8 cellular contexts compared by ENCODE assay signal in genomic region chrX:79270401-79270800, GRCh38.
A peak's percentile ranks its signal among the peaks of the same experiment; 100 is the strongest.
DNase-seq lines count a peak whose midpoint lies in the region; ATAC-seq and TF ChIP-seq lines count a peak whose summit lies in the region.

No MANE protein-coding gene starts in this region.

- H3K36me3 Mint-ChIP-seq in activated CD4-positive, alpha-beta memory T cell treated with anti-CD3 and anti-CD28 coated beads, Interleukin-2, amount 10 ng/mL, durations not matched to agents 7 days and 5 days (ENCODE audit: low read depth) = no peaks in the 10 kb centered on the region
- H3K36me3 Mint-ChIP-seq in glutamatergic neuron (ENCODE audit: unreplicated experiment) = no peaks in the 10 kb centered on the region

- CTCF ChIA-PET in activated CD4-positive, alpha-beta memory T cell treated with anti-CD3 and anti-CD28 coated beads, Interleukin-2, amount 10 ng/mL, durations not matched to agents 7 days and 5 days (lab: Charles Lee) = interaction anchor here (0.5 to 1.6 kb wide), 12 partner anchors 14 to 715 kb away, joined by 3 to 11 read pairs (median 3); no protein-coding TSS in a partner anchor

- POLR2A ChIA-PET in activated CD4-positive, alpha-beta memory T cell treated with anti-CD3 and anti-CD28 coated beads, Interleukin-2, amount 10 ng/mL, durations not matched to agents 7 days and 5 days (lab: Charles Lee) = interaction anchor here (0.7 to 1.4 kb wide), 3 partner anchors 11 to 136 kb away, joined by 4 read pairs; no protein-coding TSS in a partner anchor

- H3K9me3 Mint-ChIP-seq in activated CD4-positive, alpha-beta memory T cell treated with anti-CD3 and anti-CD28 coated beads, Interleukin-2, amount 10 ng/mL, durations not matched to agents 7 days and 5 days = no peaks in the 10 kb centered on the region
- H3K9me3 Mint-ChIP-seq in glutamatergic neuron (ENCODE audit: unreplicated experiment) = no peaks in the 10 kb centered on the region

- H3K4me3 ChIP-seq in DOHH2 (ENCODE audit: low read length) = no peak overlapping the region
- no peak overlapping the region for H3K4me3 ChIP-seq in Jurkat, Clone E6-1 (ENCODE audit: low read length)

- H4K20me1 ChIP-seq in DOHH2 (ENCODE audit: control insufficient read depth, insufficient read depth, low read depth, low read length) = no peaks in the 10 kb centered on the region

- peaks cover 10% of the 10 kb centered on the region; the same call in 1 of the 2 replicates for H3K4me1 ChIP-seq in DOHH2 (ENCODE audit: control insufficient read depth, low read length)

- no peak overlapping the region for H3K27ac ChIP-seq in DOHH2 (ENCODE audit: low read depth, low read length)

- no peaks in the 10 kb centered on the region for H3K36me3 ChIP-seq in DOHH2 (ENCODE audit: control insufficient read depth, low read length)

- no peaks in the 10 kb centered on the region for H3K27me3 ChIP-seq in DOHH2 (ENCODE audit: control insufficient read depth, low read length)

- no peaks in the 10 kb centered on the region for H3K79me2 ChIP-seq in DOHH2 (ENCODE audit: control insufficient read depth, low read length)

- DNase-seq in Jurkat, Clone E6-1 (ENCODE audit: low read depth, low spot score) = peak; percentile 88
- peak; percentile 77 for DNase-seq in activated CD4-positive, alpha-beta memory T cell treated with anti-CD3 and anti-CD28 coated beads, Interleukin-2, amount 10 ng/mL, durations not matched to agents 7 days and 5 days
- DNase-seq in glutamatergic neuron (peak; percentile 38), AG08396 (ENCODE audit: low spot score) (no peak), SIG-M5 (lab: John Stamatoyannopoulos, UW) (no peak)
- DNase-seq in stimulated activated CD4-positive, alpha-beta T cell treated with anti-CD3 and anti-CD28 coated beads, TNF-alpha, amount 100 ng/mL, for 1 hour (ENCODE audit: low read depth in 3 of 3, low spot score in 1 of 3) = peak; percentile 31 to 52 (median 45)

- H3K9me2 ChIP-seq in DOHH2 (replicated peaks; ENCODE audit: control insufficient read depth, low read length) = no peaks in the 10 kb centered on the region

- H3K4me1 Mint-ChIP-seq in activated CD4-positive, alpha-beta memory T cell treated with anti-CD3 and anti-CD28 coated beads, Interleukin-2, amount 10 ng/mL, durations not matched to agents 7 days and 5 days = peaks cover 40% of the 10 kb centered on the region
- no peaks in the 10 kb centered on the region for H3K4me1 Mint-ChIP-seq in glutamatergic neuron (ENCODE audit: low read depth, unreplicated experiment)

- peak; percentile 95 for ATAC-seq in GM21423 (IDR thresholded peaks at IDR 0.05; ENCODE audit: unreplicated experiment)

- H3K27me3 Mint-ChIP-seq in activated CD4-positive, alpha-beta memory T cell treated with anti-CD3 and anti-CD28 coated beads, Interleukin-2, amount 10 ng/mL, durations not matched to agents 7 days and 5 days = no peaks in the 10 kb centered on the region
- no peaks in the 10 kb centered on the region for H3K27me3 Mint-ChIP-seq in glutamatergic neuron (ENCODE audit: unreplicated experiment)

- no peak overlapping the region for H3K4me3 Mint-ChIP-seq in activated CD4-positive, alpha-beta memory T cell treated with anti-CD3 and anti-CD28 coated beads, Interleukin-2, amount 10 ng/mL, durations not matched to agents 7 days and 5 days
- H3K4me3 Mint-ChIP-seq in glutamatergic neuron (ENCODE audit: unreplicated experiment) = no peak overlapping the region

- TF ChIP-seq CTCF in DOHH2 (IDR thresholded peaks at IDR 0.05; ENCODE audit: low read depth, low read length, poor library complexity, severe bottlenecking) (peak; percentile 59), glutamatergic neuron (IDR thresholded peaks at IDR 0.05; ENCODE audit: partially characterized antibody, unreplicated experiment) (no peak)

- H3K4me2 ChIP-seq in DOHH2 (ENCODE audit: low read length) = no peak overlapping the region

- no peaks in the 10 kb centered on the region for H3F3A ChIP-seq in DOHH2 (ENCODE audit: control insufficient read depth, insufficient read depth)

- H3K27ac Mint-ChIP-seq in activated CD4-positive, alpha-beta memory T cell treated with anti-CD3 and anti-CD28 coated beads, Interleukin-2, amount 10 ng/mL, durations not matched to agents 7 days and 5 days = no peak overlapping the region
- no peak overlapping the region for H3K27ac Mint-ChIP-seq in glutamatergic neuron (ENCODE audit: unreplicated experiment)

- H3K9me3 ChIP-seq in DOHH2 (ENCODE audit: control insufficient read depth, insufficient read depth, low read length) = no peaks in the 10 kb centered on the region

Comparison
In these comparisons a context has a peak if more than half of its experiments do, and no peak if none do; other contexts are left out.
1. DNase-seq: peak in Jurkat, Clone E6-1 (single experiment), activated CD4-positive, alpha-beta memory T cell treated with anti-CD3 and anti-CD28 coated beads, Interleukin-2, amount 10 ng/mL, durations not matched to agents 7 days and 5 days (single experiment), glutamatergic neuron (single experiment) and stimulated activated CD4-positive, alpha-beta T cell treated with anti-CD3 and anti-CD28 coated beads, TNF-alpha, amount 100 ng/mL, for 1 hour (3 of 3); none in AG08396 (single experiment) and SIG-M5 (single experiment).